In genomic region chr14:79502101-79502750, GRCh38 we compare ENCODE assay signal across 21 cellular contexts.
"Had no signal": no experiment of that assay in that cellular context is flagged by ENCODE, and none has a peak within 500 bp of the region (broad histone marks: within the 10 kb centered on the region; RNA-seq: fewer than 3 reads in every experiment).

No MANE protein-coding gene starts in this region.

- H3K36me3 ChIP-seq: gastrocnemius medialis, heart right ventricle, left ventricle myocardium inferior, lower lobe of right lung, neutrophil, sigmoid colon, stomach, thoracic aorta had no signal

- H3K27ac ChIP-seq: coronary artery, gastrocnemius medialis, heart right ventricle, left ventricle myocardium inferior, lower lobe of right lung, neutrophil, sigmoid colon, skin epidermis, stomach, thoracic aorta had no signal

- H3K9me3 ChIP-seq: gastrocnemius medialis, heart right ventricle, left ventricle myocardium inferior, lower lobe of right lung, neutrophil, sigmoid colon, stomach, thoracic aorta had no signal

- H3K9me3 Mint-ChIP-seq: nephron had no signal

- ATAC-seq: esophagus mucosa, gastrocnemius medialis, heart right ventricle, left cardiac atrium, lower lobe of right lung had no signal

- H3K4me1 ChIP-seq: gastrocnemius medialis, heart right ventricle, left ventricle myocardium inferior, lower lobe of right lung had no signal

- H3K27me3 ChIP-seq: gastrocnemius medialis, heart right ventricle, neutrophil, sigmoid colon, stomach had no signal

- H3K27ac Mint-ChIP-seq: memory B cell, naive B cell, nephron had no signal

- H3K36me3 Mint-ChIP-seq: memory B cell, naive B cell had no signal

- H3K4me3 ChIP-seq: coronary artery, gastrocnemius medialis, heart right ventricle, left ventricle myocardium inferior, lower lobe of right lung, sigmoid colon, skin epidermis, stomach, thoracic aorta had no signal

- H3K4me3 Mint-ChIP-seq: memory B cell, naive B cell, nephron had no signal

- DNase-seq: effector CD4-positive, alpha-beta T cell; gastrocnemius medialis; heart right ventricle; kidney; left cardiac atrium; left ventricle myocardium inferior; lower lobe of right lung; naive B cell; sigmoid colon; stimulated activated CD4-positive, alpha-beta T cell treated with anti-CD3 and anti-CD28 coated beads, Interleukin-12 subunit alpha, Interleukin-12 subunit beta, amount 100 ng/mL, for 4 hours; stimulated activated naive CD4-positive, alpha-beta T cell; stomach; substantia nigra; trophoblast cell had no signal

- H3K27me3 Mint-ChIP-seq: memory B cell, naive B cell had no signal

- H3K4me1 Mint-ChIP-seq: memory B cell, naive B cell had no signal
